In the genomic region with DNA sequence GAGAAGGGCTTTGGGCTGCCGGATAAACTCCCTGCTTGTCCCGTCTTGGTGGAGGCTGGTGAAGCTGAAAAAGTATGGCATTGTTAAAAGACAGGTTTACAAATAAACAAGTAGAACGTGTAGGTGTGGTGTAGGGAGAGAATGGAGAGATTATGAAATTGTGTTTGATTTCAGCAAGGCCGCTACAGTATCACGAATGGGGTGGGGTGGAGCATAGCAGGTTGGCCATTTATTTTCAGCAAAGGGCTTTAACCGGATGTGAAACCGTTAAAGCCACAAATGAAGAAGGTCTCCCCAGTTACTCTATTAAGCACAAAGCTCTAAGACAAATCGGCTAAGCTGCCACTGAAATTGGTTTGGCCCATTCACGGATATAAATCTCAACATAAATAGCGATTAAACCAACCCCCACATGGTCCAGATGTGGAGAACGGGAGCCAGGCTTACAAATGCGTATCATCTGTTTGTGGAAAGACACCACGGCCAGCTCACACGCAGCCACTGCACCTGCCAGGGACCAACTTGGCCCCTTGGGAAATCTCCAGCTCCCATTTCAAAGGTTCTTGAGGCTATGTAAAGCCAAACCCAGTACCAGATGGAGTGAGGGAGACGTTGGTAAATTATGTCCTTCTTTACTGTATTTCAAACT, we compare ENCODE assay signal across 10 cellular contexts.
DNase-seq lines count a peak whose midpoint lies in the region; ATAC-seq and TF ChIP-seq lines count a peak whose summit lies in the region.
"Had no signal": no experiment of that assay in that cellular context is flagged by ENCODE, and none has a peak within 500 bp of the region (broad histone marks: within the 10 kb centered on the region; RNA-seq: fewer than 3 reads in every experiment).

No MANE protein-coding gene starts in this region.

- no peak for DNase-seq in stimulated activated naive CD8-positive, alpha-beta T cell treated with anti-CD3 and anti-CD28 coated beads, Interleukin-15, amount 100 ng/mL, for 72 hours
- DNase-seq in Panc1 (ENCODE audit: low read depth, low spot score), result no peak
- DNase-seq in stimulated activated CD4-positive, alpha-beta T cell treated with anti-CD3 and anti-CD28 coated beads, Interleukin-4, amount 100 ng/mL, for 24 hours, result no peak
- no peak for DNase-seq in HAP-1 (ENCODE audit: low spot score in 2 of 2)
- DNase-seq in osteoblast (ENCODE audit: insufficient read length, low spot score, missing footprints), result no peak
- DNase-seq: CD4-positive, CD25-positive, alpha-beta regulatory T cell; foreskin melanocyte had no signal

- H4K20me1 ChIP-seq in osteoblast (ENCODE audit: insufficient read depth, low read length), result no peaks in the 10 kb centered on the region

- H3K36me3 Mint-ChIP-seq in stimulated activated naive CD8-positive, alpha-beta T cell treated with anti-CD3 and anti-CD28 coated beads, Interleukin-15, Interleukin-2, amounts not matched to agents 100 ng/mL and 50 ng/mL, for 24 hours (ENCODE audit: low read depth), result peaks cover 42% of the 10 kb centered on the region

- no peaks in the 10 kb centered on the region for H3K9me3 Mint-ChIP-seq in stimulated activated naive CD8-positive, alpha-beta T cell treated with anti-CD3 and anti-CD28 coated beads, Interleukin-15, Interleukin-2, amounts not matched to agents 100 ng/mL and 50 ng/mL, for 24 hours
- H3K9me3 Mint-ChIP-seq in stimulated activated naive CD8-positive, alpha-beta T cell treated with anti-CD3 and anti-CD28 coated beads, Interleukin-15, amount 100 ng/mL, for 72 hours, result no peaks in the 10 kb centered on the region
- H3K9me3 Mint-ChIP-seq: CD4-positive, CD25-positive, alpha-beta regulatory T cell had no signal

- H3K79me2 ChIP-seq in osteoblast (ENCODE audit: insufficient read depth, low read length), result peaks cover 49% of the 10 kb centered on the region

- no peak overlapping the region for H2AFZ ChIP-seq in osteoblast (ENCODE audit: low read length)

- H3K36me3 ChIP-seq in Panc1 (ENCODE audit: control insufficient read depth, insufficient read depth, low read length) (peaks cover 3% of the 10 kb centered on the region; the same call in 1 of the 2 replicates), HAP-1 (replicated peaks) (peaks cover 62% of the 10 kb centered on the region), osteoblast (ENCODE audit: insufficient read depth, low read length) (peaks cover 16% of the 10 kb centered on the region)

- in situ Hi-C loops in Panc1 (cut with HindIII; ENCODE audit: low pct_unique_long_range_greater_than_20kb, low sequenced_read_pairs) (no loop called here), HAP-1 (cut with MboI; ENCODE audit: low sequenced_read_pairs) (no loop called here)

- H3K4me2 ChIP-seq in osteoblast (ENCODE audit: insufficient read depth, low read length), result no peak overlapping the region

- BruUV-seq in Panc1 (replicated peaks; lab: Mats Ljungman, UMichigan), result no TSS peak

- H3K27me3 ChIP-seq in Panc1 (ENCODE audit: control insufficient read depth, insufficient read depth, low read length), result no peaks in the 10 kb centered on the region
- H3K27me3 ChIP-seq in HAP-1 (ENCODE audit: low read depth), result no peaks in the 10 kb centered on the region
- no peaks in the 10 kb centered on the region for H3K27me3 ChIP-seq in osteoblast (ENCODE audit: insufficient read depth, low read length)

- TF ChIP-seq CTCF in Panc1 (IDR thresholded peaks at IDR 0.05), result no peak
- no peak for TF ChIP-seq CTCF in osteoblast (IDR thresholded peaks at IDR 0.05; ENCODE audit: extremely low read depth, low read depth, low read length)

- peaks cover 31% of the 10 kb centered on the region for H3K4me1 Mint-ChIP-seq in stimulated activated naive CD8-positive, alpha-beta T cell treated with anti-CD3 and anti-CD28 coated beads, Interleukin-15, Interleukin-2, amounts not matched to agents 100 ng/mL and 50 ng/mL, for 24 hours (ENCODE audit: low read depth)
- peaks cover 37% of the 10 kb centered on the region for H3K4me1 Mint-ChIP-seq in stimulated activated naive CD8-positive, alpha-beta T cell treated with anti-CD3 and anti-CD28 coated beads, Interleukin-15, amount 100 ng/mL, for 72 hours

- intact Hi-C loops in Panc1 (cut with micrococcal nuclease; ENCODE audit: unreplicated experiment), result no loop called here

- H3K4me1 ChIP-seq in Panc1 (ENCODE audit: control insufficient read depth, insufficient read depth, low read length) (0 out of 2 replicates have a peak, but pooled peaks cover 4% of the 10 kb centered on the region), HAP-1 (no peaks in the 10 kb centered on the region), osteoblast (ENCODE audit: insufficient read depth, low read length) (peaks cover 21% of the 10 kb centered on the region)

- ATAC-seq in stimulated activated naive CD8-positive, alpha-beta T cell treated with anti-CD3 and anti-CD28 coated beads, Interleukin-15, amount 100 ng/mL, for 72 hours, result no peak
- ATAC-seq in HG03342 (IDR thresholded peaks at IDR 0.05; ENCODE audit: unreplicated experiment), result peak; percentile 54
- ATAC-seq in Panc1, result no peak
- ATAC-seq in GM21526 (IDR thresholded peaks at IDR 0.05; ENCODE audit: low FRiP score, unreplicated experiment), result no peak

- H3K4me3 Mint-ChIP-seq in stimulated activated naive CD8-positive, alpha-beta T cell treated with anti-CD3 and anti-CD28 coated beads, Interleukin-15, Interleukin-2, amounts not matched to agents 100 ng/mL and 50 ng/mL, for 24 hours, result no peak overlapping the region
- no peak overlapping the region for H3K4me3 Mint-ChIP-seq in stimulated activated naive CD8-positive, alpha-beta T cell treated with anti-CD3 and anti-CD28 coated beads, Interleukin-15, amount 100 ng/mL, for 72 hours
- H3K4me3 Mint-ChIP-seq: CD4-positive, CD25-positive, alpha-beta regulatory T cell had no signal

- H3K27ac Mint-ChIP-seq in stimulated activated naive CD8-positive, alpha-beta T cell treated with anti-CD3 and anti-CD28 coated beads, Interleukin-15, Interleukin-2, amounts not matched to agents 100 ng/mL and 50 ng/mL, for 24 hours, result peak overlapping the region; percentile 34
- H3K27ac Mint-ChIP-seq in stimulated activated naive CD8-positive, alpha-beta T cell treated with anti-CD3 and anti-CD28 coated beads, Interleukin-15, amount 100 ng/mL, for 72 hours, result no peak overlapping the region

- H3K27ac ChIP-seq in Panc1 (ENCODE audit: low read length), result peak overlapping the region; percentile 45; the same call in 1 of the 2 replicates
- no peak overlapping the region for H3K27ac ChIP-seq in osteoblast (ENCODE audit: low read depth, low read length)

- POLR2A ChIA-PET in Panc1 (lab: Charles Lee), result interaction anchor here (0.6 kb wide), 1 partner anchor 115 kb away, joined by 12 read pairs; no protein-coding TSS in a partner anchor

- H3K4me3 ChIP-seq in Panc1 (ENCODE audit: low read depth in 2 of 2, low read length in 2 of 2) (no peak overlapping the region), HAP-1 (no peak overlapping the region), osteoblast (ENCODE audit: insufficient read depth, low read length) (no peak overlapping the region)

- no peaks in the 10 kb centered on the region for H3K27me3 Mint-ChIP-seq in stimulated activated naive CD8-positive, alpha-beta T cell treated with anti-CD3 and anti-CD28 coated beads, Interleukin-15, Interleukin-2, amounts not matched to agents 100 ng/mL and 50 ng/mL, for 24 hours
- H3K27me3 Mint-ChIP-seq in stimulated activated naive CD8-positive, alpha-beta T cell treated with anti-CD3 and anti-CD28 coated beads, Interleukin-15, amount 100 ng/mL, for 72 hours, result no peaks in the 10 kb centered on the region
- H3K27me3 Mint-ChIP-seq: CD4-positive, CD25-positive, alpha-beta regulatory T cell had no signal

- no peaks in the 10 kb centered on the region for H3K9me3 ChIP-seq in Panc1 (ENCODE audit: control insufficient read depth, insufficient read depth, low read depth, low read length)
- no peaks in the 10 kb centered on the region for H3K9me3 ChIP-seq in HAP-1
- H3K9me3 ChIP-seq in osteoblast (ENCODE audit: low read depth, low read length), result no peaks in the 10 kb centered on the region

- CTCF ChIA-PET in Panc1 (lab: Charles Lee), result no interaction called here
